7 cellular contexts compared by ENCODE assay signal in the genomic region with DNA sequence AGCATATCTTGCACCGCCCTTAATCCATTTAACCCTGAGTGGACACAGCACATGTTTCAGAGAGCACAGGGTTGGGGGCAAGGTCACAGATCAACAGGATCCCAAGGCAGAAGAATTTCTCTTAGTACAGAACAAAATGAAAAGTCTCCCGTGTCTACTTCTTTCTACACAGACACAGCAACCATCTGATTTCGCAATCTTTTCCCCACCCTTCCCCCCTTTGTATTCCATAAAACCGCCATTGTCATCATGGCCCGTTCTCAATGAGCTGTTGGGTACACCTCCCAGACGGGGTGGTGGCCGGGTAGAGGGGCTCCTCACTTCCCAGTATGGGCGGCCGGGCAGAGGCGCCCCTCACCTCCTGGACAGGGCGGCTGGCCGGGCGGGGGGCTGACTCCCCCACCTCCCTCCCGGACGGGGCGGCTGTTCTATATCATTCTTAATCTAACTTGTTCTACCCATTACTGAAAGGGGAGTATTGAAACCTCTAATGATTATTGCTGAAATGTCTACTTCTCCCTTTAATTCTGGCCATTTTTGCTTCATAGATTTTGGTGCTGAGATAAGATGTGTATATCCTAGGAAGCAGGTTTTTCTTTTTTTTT. TPM values are rescaled to one million over a fixed set of nuclear protein-coding genes. Genes with fewer than 3 reads are reported as not detected.
DNase-seq lines count a peak whose midpoint lies in the region; ATAC-seq, FAIRE-seq and TF ChIP-seq lines count a peak whose summit lies in the region.
"Not testable (repeated sequence)": the region's sequence is repeated elsewhere in the genome, so short reads cannot be mapped to it uniquely, and the experiment has no call there.
"Had no signal": no experiment of that assay in that cellular context is flagged by ENCODE, and none has a peak within 500 bp of the region (broad histone marks: within the 10 kb centered on the region; RNA-seq: fewer than 3 reads in every experiment).

No MANE protein-coding gene starts in this region.

- not testable (repeated sequence) for H3K36me3 Mint-ChIP-seq in glutamatergic neuron (ENCODE audit: unreplicated experiment)

- H2BK5ac ChIP-seq in IMR-90 (ENCODE audit: low read depth, low read length, poor library complexity, severe bottlenecking), result not testable (repeated sequence)

- H4K91ac ChIP-seq in IMR-90 (ENCODE audit: insufficient read depth, low read depth, low read length), result not testable (repeated sequence)

- not testable (repeated sequence) for TF ChIP-seq EP300 in K562 (IDR thresholded peaks at IDR 0.05; ENCODE audit: low read length)

- dilution Hi-C loops in IMR-90 (cut with HindIII; ENCODE audit: low sequenced_read_pairs, unreplicated experiment), result not testable (repeated sequence)

- not testable (repeated sequence) for H4K5ac ChIP-seq in IMR-90 (ENCODE audit: low read depth, low read length)

- CTCF ChIA-PET in IMR-90 (lab: Yijun Ruan, JAX); K562 (lab: Yijun Ruan, JAX; ENCODE audit: low intra/inter-chr PET ratio): not testable (repeated sequence)

- H2AK9ac ChIP-seq in IMR-90 (replicated peaks; ENCODE audit: low read depth, low read length, poor library complexity), result not testable (repeated sequence)

- BruUV-seq in IMR-90 (replicated peaks; lab: Mats Ljungman, UMichigan); K562 (replicated peaks; lab: Mats Ljungman, UMichigan): not testable (repeated sequence)

- H4K8ac ChIP-seq in IMR-90 (ENCODE audit: low read depth in 2 of 2, low read length in 2 of 2), result not testable (repeated sequence)

- H3K27ac ChIP-seq in IMR-90 (ENCODE audit: insufficient read depth, low read length), result not testable (repeated sequence)
- peak overlapping the region; percentile 36; the same call in 1 of the 3 replicates for H3K27ac ChIP-seq in K562 (ENCODE audit: extremely low read depth, low read depth, low read length)

- H3K27ac Mint-ChIP-seq in glutamatergic neuron (ENCODE audit: unreplicated experiment), result peak overlapping the region; percentile 14

- H3K27me3 Mint-ChIP-seq in glutamatergic neuron (ENCODE audit: unreplicated experiment), result not testable (repeated sequence)

- H2BK120ac ChIP-seq in IMR-90 (ENCODE audit: low read depth, low read length), result not testable (repeated sequence)

- H3K79me2 ChIP-seq in K562 (ENCODE audit: control insufficient read depth, insufficient read depth, low read length), result peaks cover 13% of the 10 kb centered on the region; the same call in 2 of the 3 replicates

- TF ChIP-seq RAD21 in IMR-90 (IDR thresholded peaks at IDR 0.05; ENCODE audit: low read length); K562 (CRISPR knock-in tag; conservative IDR thresholded peaks at IDR 0.05 in 1 of 2, IDR thresholded peaks at IDR 0.05 in 1 of 2): not testable (repeated sequence)

- H3K9me3 ChIP-seq in IMR-90 (ENCODE audit: control insufficient read depth, insufficient read depth, low read length); K562 (replicated peaks; ENCODE audit: control insufficient read depth, insufficient read depth, low read depth, low read length): not testable (repeated sequence)

- TF ChIP-seq CTCF in AG10803 (conservative IDR thresholded peaks at IDR 0.05; ENCODE audit: low read length); IMR-90 (conservative IDR thresholded peaks at IDR 0.05; ENCODE audit: low read depth, low read length); NB4 (IDR thresholded peaks at IDR 0.05; ENCODE audit: low read depth, low read length); K562 (IDR thresholded peaks at IDR 0.05 in 2 of 3, conservative IDR thresholded peaks at IDR 0.05 in 1 of 3; ENCODE audit: insufficient read depth in 2 of 3, low read depth in 1 of 3, low read length in 3 of 3); glutamatergic neuron (IDR thresholded peaks at IDR 0.05; ENCODE audit: partially characterized antibody, unreplicated experiment): not testable (repeated sequence)

- not testable (repeated sequence) for ATAC-seq in IMR-90 (ENCODE audit: low read depth); K562

- not testable (repeated sequence) for H3K14ac ChIP-seq in IMR-90 (replicated peaks; ENCODE audit: low read depth, low read length)

- not testable (repeated sequence) for H4K20me1 ChIP-seq in IMR-90 (ENCODE audit: insufficient read depth, low read length); K562 (replicated peaks; ENCODE audit: control insufficient read depth, insufficient read depth, low read length)

- not testable (repeated sequence) for H3K4ac ChIP-seq in IMR-90 (ENCODE audit: low read depth, low read length)

- not testable (repeated sequence) for TF ChIP-seq POLR2A in IMR-90 (IDR thresholded peaks at IDR 0.05; ENCODE audit: low read depth, low read length); NB4 (IDR thresholded peaks at IDR 0.05; ENCODE audit: extremely low read depth, insufficient read length); K562 (conservative IDR thresholded peaks at IDR 0.05)

- H3K4me3 ChIP-seq in AG10803 (ENCODE audit: low read length); IMR-90 (ENCODE audit: insufficient read depth, low read depth, low read length); NB4 (ENCODE audit: low read depth, low read length); K562: not testable (repeated sequence)

- not testable (repeated sequence) for H3K9ac ChIP-seq in IMR-90 (ENCODE audit: low read depth, low read length); K562 (ENCODE audit: insufficient read depth in 1 of 2, low read depth in 2 of 2, low read length in 2 of 2)

- not testable (repeated sequence) for H3K4me3 Mint-ChIP-seq in glutamatergic neuron (ENCODE audit: unreplicated experiment)

- H3K4me1 Mint-ChIP-seq in glutamatergic neuron (ENCODE audit: low read depth, unreplicated experiment), result peaks cover 16% of the 10 kb centered on the region

- not testable (repeated sequence) for H3K56ac ChIP-seq in IMR-90 (ENCODE audit: extremely low read depth, insufficient read depth, low read length)

- not testable (repeated sequence) for H3K27me3 ChIP-seq in IMR-90 (ENCODE audit: control insufficient read depth, insufficient read depth, low read length); K562 (ENCODE audit: control insufficient read depth in 2 of 2, insufficient read depth in 2 of 2, low read length in 2 of 2)

- not testable (repeated sequence) for H3K4me1 ChIP-seq in IMR-90 (ENCODE audit: control insufficient read depth, insufficient read depth, low read length); K562 (replicated peaks in 1 of 2; ENCODE audit: control insufficient read depth in 2 of 2, insufficient read depth in 2 of 2, low read length in 2 of 2)

- in situ Hi-C loops in IMR-90 (cut with MboI; ENCODE audit: low sequenced_read_pairs), result not testable (repeated sequence)
- in situ Hi-C loops in K562 (cut with MboI), result loop anchor here (5.0 kb wide), 1 partner anchor 66 kb away; the partner anchor contains the start of gene TCF25

- not testable (repeated sequence) for H3K36me3 ChIP-seq in IMR-90 (ENCODE audit: control insufficient read depth, insufficient read depth, low read length)
- H3K36me3 ChIP-seq in K562 (ENCODE audit: control insufficient read depth, insufficient read depth, low read length), result peaks cover 83% of the 10 kb centered on the region

- H3K79me1 ChIP-seq in IMR-90 (ENCODE audit: low read depth in 1 of 2, low read length in 2 of 2), result peaks cover 9 to 40% of the 10 kb centered on the region in 2 experiments

- H2BK20ac ChIP-seq in IMR-90 (ENCODE audit: low read depth, low read length), result not testable (repeated sequence)

- FAIRE-seq in K562 (lab: Jason Lieb, UNC), result not testable (repeated sequence)

- not testable (repeated sequence) for H2AK5ac ChIP-seq in IMR-90 (ENCODE audit: low read depth, low read length)

- POLR2A ChIA-PET in IMR-90 (lab: Charles Lee; ENCODE audit: unreplicated experiment), result not testable (repeated sequence)
- POLR2A ChIA-PET in K562 (lab: Yijun Ruan, JAX), result interaction anchor here (0.9 kb wide), 1 partner anchor 10 kb away, joined by 3 read pairs; no protein-coding TSS in a partner anchor

- H3K9me3 Mint-ChIP-seq in glutamatergic neuron (ENCODE audit: unreplicated experiment), result not testable (repeated sequence)

- intact Hi-C loops in IMR-90 (cut with micrococcal nuclease); K562 (cut with micrococcal nuclease): not testable (repeated sequence)

- not testable (repeated sequence) for H3K23ac ChIP-seq in IMR-90 (ENCODE audit: low read depth, low read length)

- whole genome bisulfite sequencing in IMR-90 (ENCODE audit: extremely low coverage in 2 of 2, insufficient read length in 1 of 2), 2 experiments, result no CpG with 5 or more reads among the region's 16 CpGs
- 72% methylated on average over 11 of the region's 16 CpGs for WGBS in K562 (ENCODE audit: insufficient coverage, low coverage, missing lambda C conversion rate)

- H3K9me1 ChIP-seq in IMR-90 (ENCODE audit: insufficient read depth, low read length), result peaks cover 15% of the 10 kb centered on the region
- not testable (repeated sequence) for H3K9me1 ChIP-seq in K562 (ENCODE audit: control insufficient read depth, insufficient read depth, low read length)

- not testable (repeated sequence) for H3K18ac ChIP-seq in IMR-90 (ENCODE audit: low read depth, low read length)

- H2AFZ ChIP-seq in IMR-90 (replicated peaks; ENCODE audit: low read length, poor library complexity); K562 (ENCODE audit: low read depth, low read length): not testable (repeated sequence)

- peak; percentile 33 for DNase-seq in AG10803 (ENCODE audit: low read depth)
- not testable (repeated sequence) for DNase-seq in IMR-90; K562 (ENCODE audit: extremely low read depth in 1 of 4, low spot score in 3 of 4); glutamatergic neuron
- DNase-seq in NB4 (ENCODE audit: low read depth), result peak; percentile 55
- peak; percentile 46 for DNase-seq in SK-N-DZ (ENCODE audit: low spot score)

- not testable (repeated sequence) for H2BK15ac ChIP-seq in IMR-90 (ENCODE audit: low read depth, low read length)

- H3K4me2 ChIP-seq in IMR-90 (ENCODE audit: low read depth, low read length); K562 (ENCODE audit: insufficient read depth, low read length): not testable (repeated sequence)

RNA-seq across cellular contexts. Expression of gene FANCA, which starts 9.8 kb away (rescaled TPM):
- total RNA-seq in IMR-90 (2012; rRNA removed) (13.3 and 13.9 TPM in 2 replicates), K562 (2014; rRNA removed) (53.4 and 72.0 TPM in 2 replicates), K562 (2014; rRNA removed; fragmentation: Illumina TruSeq; extraction: Trizol) (40.2 and 48.6 TPM in 2 replicates), K562 (2015; rRNA removed; fragmentation: Illumina TruSeq; extraction: Trizol) (46.4 and 51.6 TPM in 2 replicates), K562 (2021) (108 and 115 TPM in 2 replicates), glutamatergic neuron (ENCODE audit: unreplicated experiment) (42.8 TPM)
- polyA plus RNA-seq in IMR-90 (2012; rRNA removed) (24.4 and 24.7 TPM in 2 replicates), K562 (2011; rRNA removed) (65.4 and 83.5 TPM in 2 replicates), K562 (2014; fragmentation: Illumina TruSeq; extraction: Trizol) (72.8 and 78.9 TPM in 2 replicates), K562 (2014; fragmentation: Nextera tagmentation; extraction: Ambion mirVana) (1 to 10 TPM; 6.9 to 9.3 TPM), K562 (2014; rRNA removed) (114 TPM in 2 replicates)
- polyA plus RNA-seq in IMR-90 (2012; cell fraction: cytosol; rRNA removed), result 8.1 and 9.6 TPM in 2 replicates
- polyA plus RNA-seq in IMR-90 (2012; cell fraction: nucleus; rRNA removed; ENCODE audit: low replicate concordance), result 87.4 and 134 TPM in 2 replicates
- 104 and 130 TPM in 2 replicates for polyA plus RNA-seq in SK-N-DZ (2014; cell fraction: cytosol; rRNA removed)
- polyA plus RNA-seq in SK-N-DZ (2014; cell fraction: nucleus; rRNA removed), result 682 and 973 TPM in 2 replicates
- total RNA-seq in K562 (2011; cell fraction: chromatin; rRNA removed; ENCODE audit: low replicate concordance), result 912 and 1,798 TPM in 2 replicates
- 750 and 775 TPM in 2 replicates for total RNA-seq in K562 (2011; cell fraction: nucleolus; rRNA removed)
- total RNA-seq in K562 (2011; cell fraction: nucleoplasm; rRNA removed), result 650 and 708 TPM in 2 replicates
- 48.3 and 57.4 TPM in 2 replicates for polyA plus RNA-seq in K562 (2011; cell fraction: cytosol; rRNA removed)
- polyA plus RNA-seq in K562 (2011; cell fraction: nucleus; rRNA removed), result 378 and 509 TPM in 2 replicates
- polyA plus RNA-seq in K562 (2012), result 61.8 and 65.9 TPM in 2 replicates
- 109 and 120 TPM in 2 replicates for polyA minus RNA-seq in K562 (2011; rRNA and poly(A)+ RNA removed)
- polyA minus RNA-seq in K562 (2011; cell fraction: cytosol; rRNA and poly(A)+ RNA removed), result 54.5 and 57.5 TPM in 2 replicates
- 197 and 206 TPM in 2 replicates for polyA minus RNA-seq in K562 (2011; cell fraction: nucleus; rRNA and poly(A)+ RNA removed)

RNA-seq across cellular contexts. Expression of gene SPIRE2, which starts 21.6 kb away (rescaled TPM):
- 0.56 and 0.72 TPM in 2 replicates for total RNA-seq in IMR-90 (2012; rRNA removed)
- polyA plus RNA-seq in IMR-90 (2012; rRNA removed), result 1.6 and 1.9 TPM in 2 replicates
- 1.6 and 1.9 TPM in 2 replicates for polyA plus RNA-seq in IMR-90 (2012; cell fraction: cytosol; rRNA removed)
- polyA plus RNA-seq in IMR-90 (2012; cell fraction: nucleus; rRNA removed; ENCODE audit: low replicate concordance), result 8.8 and 10.3 TPM in 2 replicates
- polyA plus RNA-seq in SK-N-DZ (2014; cell fraction: cytosol; rRNA removed), result 32.1 and 39.3 TPM in 2 replicates
- polyA plus RNA-seq in SK-N-DZ (2014; cell fraction: nucleus; rRNA removed), result 117 and 125 TPM in 2 replicates
- total RNA-seq in K562 (2011; cell fraction: chromatin; rRNA removed; ENCODE audit: low replicate concordance), result 16.2 and 31.3 TPM in 2 replicates
- 15.7 and 25.0 TPM in 2 replicates for total RNA-seq in K562 (2011; cell fraction: nucleolus; rRNA removed)
- total RNA-seq in K562 (2011; cell fraction: nucleoplasm; rRNA removed), result 13.4 and 13.9 TPM in 2 replicates
- total RNA-seq in K562 (2014; rRNA removed), result 6.5 and 6.9 TPM in 2 replicates
- 2.9 TPM in 2 replicates for total RNA-seq in K562 (2014; rRNA removed; fragmentation: Illumina TruSeq; extraction: Trizol)
- total RNA-seq in K562 (2015; rRNA removed; fragmentation: Illumina TruSeq; extraction: Trizol), result 4.1 and 4.6 TPM in 2 replicates
- total RNA-seq in K562 (2021), result 6.9 and 8.9 TPM in 2 replicates
- polyA plus RNA-seq in K562 (2011; rRNA removed), result 4.7 and 6.0 TPM in 2 replicates
- polyA plus RNA-seq in K562 (2011; cell fraction: cytosol; rRNA removed), result 4.6 and 8.1 TPM in 2 replicates
- 19.7 and 32.5 TPM in 2 replicates for polyA plus RNA-seq in K562 (2011; cell fraction: nucleus; rRNA removed)
- 3.8 and 5.7 TPM in 2 replicates for polyA plus RNA-seq in K562 (2012)
- polyA plus RNA-seq in K562 (2014; fragmentation: Illumina TruSeq; extraction: Trizol), result 3.9 and 4.0 TPM in 2 replicates
- polyA plus RNA-seq in K562 (2014; fragmentation: Nextera tagmentation; extraction: Ambion mirVana), result under 1 TPM; 0.70 to 0.76 TPM
- polyA plus RNA-seq in K562 (2014; rRNA removed), result 5.5 and 7.5 TPM in 2 replicates
- polyA minus RNA-seq in K562 (2011; rRNA and poly(A)+ RNA removed), result 2.1 and 3.5 TPM in 2 replicates
- 4.3 and 7.3 TPM in 2 replicates for polyA minus RNA-seq in K562 (2011; cell fraction: cytosol; rRNA and poly(A)+ RNA removed)
- 6.5 and 8.2 TPM in 2 replicates for polyA minus RNA-seq in K562 (2011; cell fraction: nucleus; rRNA and poly(A)+ RNA removed)
- total RNA-seq in glutamatergic neuron (ENCODE audit: unreplicated experiment), result 39.2 TPM
- polyA plus RNA-seq: CD4-positive, CD25-positive, alpha-beta regulatory T cell had no signal
